ENCODE assay signal across 9 cellular contexts in genomic region chr3:180036092-180036677, GRCh38. TPM values are rescaled to one million over a fixed set of nuclear protein-coding genes. Genes with fewer than 3 reads are reported as not detected.
DNase-seq lines count a peak whose midpoint lies in the region; ATAC-seq, FAIRE-seq and TF ChIP-seq lines count a peak whose summit lies in the region.
"Had no signal": no experiment of that assay in that cellular context is flagged by ENCODE, and none has a peak within 500 bp of the region (broad histone marks: within the 10 kb centered on the region; RNA-seq: fewer than 3 reads in every experiment).

No MANE protein-coding gene starts in this region.

- TF ChIP-seq POLR2A in GM12891 (IDR thresholded peaks at IDR 0.05; ENCODE audit: low read depth, low read length) (no peak), erythroblast (IDR thresholded peaks at IDR 0.05; ENCODE audit: low read length) (no peak)

- H3K9me3 ChIP-seq in astrocyte (ENCODE audit: insufficient read depth, low read depth, low read length): no peaks in the 10 kb centered on the region

- peak overlapping the region; percentile 5 for H3K27ac Mint-ChIP-seq in astrocyte (ENCODE audit: unreplicated experiment)

- H3K27me3 Mint-ChIP-seq in astrocyte (ENCODE audit: low read depth, unreplicated experiment): peaks cover 27% of the 10 kb centered on the region

- H2AFZ ChIP-seq in astrocyte (ENCODE audit: low read depth, low read length): peak overlapping the region; percentile 57

- H3K27ac ChIP-seq in astrocyte (ENCODE audit: low read depth, low read length): no peak overlapping the region

- H3K4me3 ChIP-seq in astrocyte (ENCODE audit: insufficient read depth, low read depth, low read length): peak overlapping the region; percentile 61
- H3K4me3 ChIP-seq in retinal pigment epithelial cell (ENCODE audit: low read length): peak overlapping the region; percentile 51

- no peaks in the 10 kb centered on the region for H3K9me3 Mint-ChIP-seq in astrocyte (ENCODE audit: unreplicated experiment)

- no peaks in the 10 kb centered on the region for H4K20me1 ChIP-seq in astrocyte (ENCODE audit: insufficient read depth, low read length)

- H3K4me3 Mint-ChIP-seq in astrocyte (ENCODE audit: unreplicated experiment): peak overlapping the region; percentile 87

- peaks cover 26% of the 10 kb centered on the region for H3K27me3 ChIP-seq in astrocyte (ENCODE audit: insufficient read depth, low read length)

- no peak for TF ChIP-seq CTCF in astrocyte (IDR thresholded peaks at IDR 0.05; ENCODE audit: insufficient read depth, low read depth, low read length)
- TF ChIP-seq CTCF in retinal pigment epithelial cell (conservative IDR thresholded peaks at IDR 0.05; ENCODE audit: low read depth, low read length): no peak

- no peaks in the 10 kb centered on the region for H3K36me3 ChIP-seq in astrocyte (ENCODE audit: insufficient read depth, low read length)

- no peaks in the 10 kb centered on the region for H3K79me2 ChIP-seq in astrocyte (ENCODE audit: insufficient read depth, low read length)

- H3K4me1 ChIP-seq in astrocyte (ENCODE audit: insufficient read depth, low read length): no peaks in the 10 kb centered on the region

- ATAC-seq in GM21381 (IDR thresholded peaks at IDR 0.05; ENCODE audit: unreplicated experiment) (peak; percentile 55), HG02970 (IDR thresholded peaks at IDR 0.05; ENCODE audit: low FRiP score, unreplicated experiment) (no peak)

- H3K36me3 Mint-ChIP-seq in astrocyte (ENCODE audit: low read depth, unreplicated experiment): no peaks in the 10 kb centered on the region

- no peak overlapping the region for H3K9ac ChIP-seq in astrocyte (ENCODE audit: low read length)

- DNase-seq in GM12891 (ENCODE audit: insufficient read length, low spot score) (peak; percentile 29), HT1080 (ENCODE audit: low read depth) (peak; percentile 31), astrocyte (ENCODE audit: low read depth) (no peak), retinal pigment epithelial cell (ENCODE audit: low read depth) (no peak), ecto neural progenitor cell (ENCODE audit: low spot score) (no peak), erythroblast (lab: John Stamatoyannopoulos, UW) (no peak)

- H3K4me1 Mint-ChIP-seq in astrocyte (ENCODE audit: low read depth, unreplicated experiment): peaks cover 3% of the 10 kb centered on the region

- peak overlapping the region; percentile 91 for H3K4me2 ChIP-seq in astrocyte (ENCODE audit: low read length)

- peak; percentile 55 for FAIRE-seq in GM12891 (lab: Jason Lieb, UNC)
- FAIRE-seq in astrocyte (lab: Jason Lieb, UNC): no peak

TF ChIP-seq in GM12891, 5 proteins besides CTCF, POLR2A, EP300 and RAD21:
- TF ChIP-seq POU2F2 (IDR thresholded peaks at IDR 0.05; ENCODE audit: low read depth, low read length): no peak
- no peak for TF ChIP-seq POLR2AphosphoS5 (IDR thresholded peaks at IDR 0.05; ENCODE audit: low read depth, low read length)
- TF ChIP-seq SPI1 (IDR thresholded peaks at IDR 0.05; ENCODE audit: low read depth, low read length): no peak
- TF ChIP-seq PAX5 (IDR thresholded peaks at IDR 0.05; ENCODE audit: insufficient read depth, low read length, severe bottlenecking): no peak
- no peak for TF ChIP-seq TAF1 (IDR thresholded peaks at IDR 0.05; ENCODE audit: low read depth, low read length)

RNA-seq across cellular contexts. Expression of gene PEX5L, which starts 0.6 kb away (rescaled TPM):
- polyA plus RNA-seq in GM12891 (2012; ENCODE audit: low read depth, missing spikeins): 0.13 TPM
- total RNA-seq in HT1080 (2014; rRNA removed; shearing (Covaris generic)): 1.5 and 1.7 TPM in 2 replicates
- 0.45 and 1.2 TPM in 2 replicates for polyA plus RNA-seq in HT1080 (2015; cell fraction: cytosol; rRNA removed)
- polyA plus RNA-seq in HT1080 (2015; cell fraction: nucleus; rRNA removed): 0.96 and 1.3 TPM in 2 replicates
- 0.43 and 0.46 TPM in 2 replicates for total RNA-seq in astrocyte
- total RNA-seq: mononuclear cell had no signal

Comparison
In these comparisons a context has a peak if more than half of its experiments do, and no peak if none do; other contexts are left out.
1. DNase-seq: peak in GM12891 (single experiment) and HT1080 (single experiment); none in astrocyte (single experiment), retinal pigment epithelial cell (single experiment), ecto neural progenitor cell (single experiment) and erythroblast (0 of 2).